14 cellular contexts compared by ENCODE assay signal in the genomic region with DNA sequence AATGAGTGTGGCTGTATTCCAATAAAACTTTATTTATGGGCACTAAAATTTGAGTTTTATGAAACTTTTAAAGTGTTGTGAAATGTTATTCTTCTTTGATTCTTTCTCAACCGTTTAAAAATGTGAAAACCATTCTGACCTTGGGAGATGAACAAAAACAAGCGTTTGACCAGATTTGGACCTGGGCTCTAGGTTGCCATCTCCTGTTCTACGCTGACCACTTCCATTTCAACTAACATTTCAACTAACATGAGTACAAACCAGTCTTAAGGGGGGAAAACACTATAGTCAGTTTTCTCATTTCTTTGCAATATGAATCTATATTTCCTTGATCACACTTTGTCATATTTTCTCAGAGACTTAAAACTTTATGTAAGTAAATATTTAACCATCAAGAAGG.
DNase-seq lines count a peak whose midpoint lies in the region; ATAC-seq and TF ChIP-seq lines count a peak whose summit lies in the region.
"Had no signal": no experiment of that assay in that cellular context is flagged by ENCODE, and none has a peak within 500 bp of the region (broad histone marks: within the 10 kb centered on the region; RNA-seq: fewer than 3 reads in every experiment).

No MANE protein-coding gene starts in this region.

- H3K36me3 ChIP-seq in liver (ENCODE audit: control insufficient read depth in 4 of 4, insufficient read depth in 3 of 4, low read depth in 1 of 4, low read length in 3 of 4) (no peaks in the 10 kb centered on the region), body of pancreas (replicated peaks in 1 of 2; ENCODE audit: insufficient read depth in 1 of 2, low read depth in 2 of 2) (no peaks in the 10 kb centered on the region)
- H3K36me3 ChIP-seq: gastroesophageal sphincter, SJCRH30, suprapubic skin had no signal

- TF ChIP-seq POLR2A in body of pancreas (IDR thresholded peaks at IDR 0.05): no peak

- intact Hi-C loops in body of pancreas (cut with DNase I): no loop called here

- peak; percentile 41 to 60 for TF ChIP-seq RAD21 in liver (IDR thresholded peaks at IDR 0.05)

- WGBS in liver: 37% methylated on average over 3 of the region's 3 CpGs
- 28 to 39% methylated on average over 3 of the region's 3 CpGs for WGBS in body of pancreas, 2 donors

- H3K9me3 ChIP-seq in liver (ENCODE audit: control insufficient read depth in 4 of 4, low read length in 3 of 4) (no peaks in the 10 kb centered on the region), body of pancreas (no peaks in the 10 kb centered on the region)
- H3K9me3 ChIP-seq: gastroesophageal sphincter, SJCRH30, suprapubic skin had no signal

- H3K4me3 ChIP-seq in astrocyte of the spinal cord (ENCODE audit: low read depth, low read length) (no peak overlapping the region), liver (ENCODE audit: low read depth in 1 of 3, low read length in 3 of 3) (no peak overlapping the region), body of pancreas (no peak overlapping the region)
- H3K4me3 ChIP-seq: gastroesophageal sphincter, SJCRH30, skin epidermis, suprapubic skin had no signal

- H3K4me1 ChIP-seq in liver (ENCODE audit: control insufficient read depth in 4 of 4, insufficient read depth in 4 of 4, low read length in 3 of 4) (no peaks in the 10 kb centered on the region), body of pancreas (no peaks in the 10 kb centered on the region)
- H3K4me1 ChIP-seq: gastroesophageal sphincter, SJCRH30, suprapubic skin had no signal

- peaks cover 0 to 3% (median 1%) of the 10 kb centered on the region in 4 donors for H3K27me3 ChIP-seq in liver (ENCODE audit: control insufficient read depth in 4 of 4, insufficient read depth in 4 of 4, low read length in 3 of 4)
- no peaks in the 10 kb centered on the region for H3K27me3 ChIP-seq in body of pancreas
- H3K27me3 ChIP-seq: suprapubic skin had no signal

- TF ChIP-seq CTCF in C4-2B (conservative IDR thresholded peaks at IDR 0.05) (peak; percentile 50), astrocyte of the spinal cord (IDR thresholded peaks at IDR 0.05; ENCODE audit: low read depth, low read length) (no peak), liver (IDR thresholded peaks at IDR 0.05; ENCODE audit: low read depth, low read length, missing input control) (peak; percentile 8), body of pancreas (IDR thresholded peaks at IDR 0.05) (peak in 2 of 7 experiments; percentile 11 to 14)

- DNase-seq in HT-29 (ENCODE audit: low spot score): peak; percentile 9
- DNase-seq in astrocyte of the spinal cord (ENCODE audit: low read depth, low spot score): peak; percentile 12
- DNase-seq in body of pancreas: no peak
- DNase-seq: activated naive CD8-positive, alpha-beta T cell treated with anti-CD3 and anti-CD28 coated beads, Interleukin-2, amount 10 ng/mL, durations not matched to agents 7 days and 5 days; left colon; NCI-H526 treated with DMSO at 0.1 percent for 48 hours had no signal

- H3K27ac ChIP-seq in C4-2B (no peak overlapping the region), liver (ENCODE audit: low read depth in 1 of 2, low read length in 2 of 2) (no peak overlapping the region), body of pancreas (no peak overlapping the region)
- H3K27ac ChIP-seq: gastroesophageal sphincter, SJCRH30, skin epidermis, suprapubic skin had no signal

- H3K9ac ChIP-seq in liver (ENCODE audit: low read depth in 1 of 2, low read length in 2 of 2): no peak overlapping the region

- ATAC-seq in body of pancreas (no peak), GM18861 (IDR thresholded peaks at IDR 0.05; ENCODE audit: unreplicated experiment) (no peak), GM18870 (IDR thresholded peaks at IDR 0.05; ENCODE audit: unreplicated experiment) (no peak)
- ATAC-seq: gastroesophageal sphincter, left colon had no signal

- in situ Hi-C loops in astrocyte of the spinal cord (cut with HindIII; ENCODE audit: low sequenced_read_pairs): no loop called here

TF ChIP-seq in liver, 16 proteins besides CTCF, POLR2A, EP300 and RAD21:
- no peak for TF ChIP-seq ZBTB33 (IDR thresholded peaks at IDR 0.05)
- TF ChIP-seq MAX (IDR thresholded peaks at IDR 0.05): no peak
- TF ChIP-seq TAF1 (conservative IDR thresholded peaks at IDR 0.05): no peak
- TF ChIP-seq GABPA (IDR thresholded peaks at IDR 0.05 in 1 of 2, conservative IDR thresholded peaks at IDR 0.05 in 1 of 2): no peak
- no peak for TF ChIP-seq YY1 (IDR thresholded peaks at IDR 0.05)
- no peak for TF ChIP-seq NR2F2 (IDR thresholded peaks at IDR 0.05)
- no peak for TF ChIP-seq FOXA2 (IDR thresholded peaks at IDR 0.05)
- no peak for TF ChIP-seq HNF4A (conservative IDR thresholded peaks at IDR 0.05)
- TF ChIP-seq ATF3 (IDR thresholded peaks at IDR 0.05): no peak
- TF ChIP-seq SP1 (IDR thresholded peaks at IDR 0.05): no peak
- TF ChIP-seq, protein P1, sequence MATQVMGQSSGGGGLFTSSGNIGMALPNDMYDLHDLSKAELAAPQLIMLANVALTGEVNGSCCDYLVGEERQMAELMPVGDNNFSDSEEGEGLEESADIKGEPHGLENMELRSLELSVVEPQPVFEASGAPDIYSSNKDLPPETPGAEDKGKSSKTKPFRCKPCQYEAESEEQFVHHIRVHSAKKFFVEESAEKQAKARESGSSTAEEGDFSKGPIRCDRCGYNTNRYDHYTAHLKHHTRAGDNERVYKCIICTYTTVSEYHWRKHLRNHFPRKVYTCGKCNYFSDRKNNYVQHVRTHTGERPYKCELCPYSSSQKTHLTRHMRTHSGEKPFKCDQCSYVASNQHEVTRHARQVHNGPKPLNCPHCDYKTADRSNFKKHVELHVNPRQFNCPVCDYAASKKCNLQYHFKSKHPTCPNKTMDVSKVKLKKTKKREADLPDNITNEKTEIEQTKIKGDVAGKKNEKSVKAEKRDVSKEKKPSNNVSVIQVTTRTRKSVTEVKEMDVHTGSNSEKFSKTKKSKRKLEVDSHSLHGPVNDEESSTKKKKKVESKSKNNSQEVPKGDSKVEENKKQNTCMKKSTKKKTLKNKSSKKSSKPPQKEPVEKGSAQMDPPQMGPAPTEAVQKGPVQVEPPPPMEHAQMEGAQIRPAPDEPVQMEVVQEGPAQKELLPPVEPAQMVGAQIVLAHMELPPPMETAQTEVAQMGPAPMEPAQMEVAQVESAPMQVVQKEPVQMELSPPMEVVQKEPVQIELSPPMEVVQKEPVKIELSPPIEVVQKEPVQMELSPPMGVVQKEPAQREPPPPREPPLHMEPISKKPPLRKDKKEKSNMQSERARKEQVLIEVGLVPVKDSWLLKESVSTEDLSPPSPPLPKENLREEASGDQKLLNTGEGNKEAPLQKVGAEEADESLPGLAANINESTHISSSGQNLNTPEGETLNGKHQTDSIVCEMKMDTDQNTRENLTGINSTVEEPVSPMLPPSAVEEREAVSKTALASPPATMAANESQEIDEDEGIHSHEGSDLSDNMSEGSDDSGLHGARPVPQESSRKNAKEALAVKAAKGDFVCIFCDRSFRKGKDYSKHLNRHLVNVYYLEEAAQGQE (IDR thresholded peaks at IDR 0.05): no peak
- no peak for TF ChIP-seq FOXA1 (IDR thresholded peaks at IDR 0.05)
- TF ChIP-seq RXRA (IDR thresholded peaks at IDR 0.05): no peak
- TF ChIP-seq JUND (IDR thresholded peaks at IDR 0.05): no peak
- no peak for TF ChIP-seq EGR1 (IDR thresholded peaks at IDR 0.05; ENCODE audit: low read depth in 2 of 2)
- TF ChIP-seq HNF4G (IDR thresholded peaks at IDR 0.05): no peak

Comparison
In these comparisons a context has a peak if more than half of its experiments do, and no peak if none do; other contexts are left out.
1. DNase-seq: peak in HT-29 (single experiment) and astrocyte of the spinal cord (single experiment); none in body of pancreas (0 of 4).